ENCODE assay signal across 10 cellular contexts in the genomic region with DNA sequence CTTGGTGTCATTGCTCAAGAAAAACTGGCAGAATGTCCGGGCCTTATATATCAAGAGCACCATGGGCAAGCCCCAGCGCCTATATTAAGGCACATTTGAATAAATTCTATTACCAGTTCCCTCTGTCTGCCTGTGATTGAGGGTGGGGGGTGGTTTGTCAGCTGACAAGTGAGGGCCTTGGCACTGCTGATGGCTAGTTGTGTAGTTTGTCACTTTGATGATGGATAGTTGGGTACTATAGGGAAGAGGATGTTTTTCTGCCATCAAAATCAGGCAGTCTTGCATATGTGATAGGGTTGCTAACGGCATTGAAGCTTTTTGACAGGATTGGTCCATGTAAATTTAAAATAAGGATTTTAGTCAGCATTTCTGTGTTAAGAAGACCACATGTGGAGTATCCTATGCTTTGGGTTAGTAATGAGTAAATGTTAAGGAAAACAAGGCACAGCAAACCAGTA. TPM values are rescaled to one million over a fixed set of nuclear protein-coding genes. Genes with fewer than 3 reads are reported as not detected.
DNase-seq lines count a peak whose midpoint lies in the region; ATAC-seq and TF ChIP-seq lines count a peak whose summit lies in the region.
"Had no signal": no experiment of that assay in that cellular context is flagged by ENCODE, and none has a peak within 500 bp of the region (broad histone marks: within the 10 kb centered on the region; RNA-seq: fewer than 3 reads in every experiment).

No MANE protein-coding gene starts in this region.

- H3K4me1 Mint-ChIP-seq in HFFc6 (ENCODE audit: low read depth) (peaks cover 40% of the 10 kb centered on the region), CD14-positive monocyte (peaks cover 37% of the 10 kb centered on the region)
- peaks cover 43% of the 10 kb centered on the region for H3K4me1 Mint-ChIP-seq in activated naive CD8-positive, alpha-beta T cell treated with anti-CD3 and anti-CD28 coated beads, Interleukin-2, amount 50 U/mL, for 24 hours

- H3K36me3 Mint-ChIP-seq in HFFc6 (ENCODE audit: low read depth) (peaks cover 31% of the 10 kb centered on the region), CD14-positive monocyte (peaks cover 43 to 53% of the 10 kb centered on the region in 2 donors)
- H3K36me3 Mint-ChIP-seq in activated naive CD8-positive, alpha-beta T cell treated with anti-CD3 and anti-CD28 coated beads, Interleukin-2, amount 50 U/mL, for 24 hours (ENCODE audit: low read depth) = peaks cover 60% of the 10 kb centered on the region

- peaks cover 9% of the 10 kb centered on the region for H3K79me1 ChIP-seq in mesenchymal stem cell (replicated peaks; ENCODE audit: low read length, poor library complexity, severe bottlenecking)

- no peak overlapping the region for H4K91ac ChIP-seq in mesenchymal stem cell (ENCODE audit: low read length)

- no peaks in the 10 kb centered on the region for H3K9me3 ChIP-seq in mesenchymal stem cell (ENCODE audit: control insufficient read depth, low read length)
- H3K9me3 ChIP-seq: neutrophil had no signal

- no peak overlapping the region for H3K18ac ChIP-seq in mesenchymal stem cell (ENCODE audit: low read depth in 1 of 2, low read length in 2 of 2)

- peaks cover 19% of the 10 kb centered on the region for H3K4me1 ChIP-seq in mesenchymal stem cell (ENCODE audit: control insufficient read depth, insufficient read depth, low read depth, low read length)

- no peak for TF ChIP-seq CTCF in AG10803 (conservative IDR thresholded peaks at IDR 0.05; ENCODE audit: low read length)
- TF ChIP-seq CTCF in HFFc6 (IDR thresholded peaks at IDR 0.05) = no peak
- TF ChIP-seq CTCF in CD14-positive monocyte (IDR thresholded peaks at IDR 0.05) = no peak

- no peak overlapping the region for H4K8ac ChIP-seq in mesenchymal stem cell (ENCODE audit: low read length)

- H2BK5ac ChIP-seq in mesenchymal stem cell (ENCODE audit: low read depth, low read length, poor library complexity, severe bottlenecking) = no peak overlapping the region

- H2AK5ac ChIP-seq in mesenchymal stem cell (ENCODE audit: low read length, severe bottlenecking) = no peak overlapping the region

- no peak for ATAC-seq in activated naive CD8-positive, alpha-beta T cell treated with anti-CD3 and anti-CD28 coated beads, Interleukin-2, amount 50 U/mL, for 24 hours
- no peak for ATAC-seq in GM19328 (IDR thresholded peaks at IDR 0.05; ENCODE audit: unreplicated experiment)

- H3K4me3 ChIP-seq in AG10803 (ENCODE audit: low read length) = peak overlapping the region; percentile 23
- H3K4me3 ChIP-seq in mesenchymal stem cell (ENCODE audit: insufficient read depth in 1 of 2, low read depth in 1 of 2, low read length in 2 of 2) = peak overlapping the region in 1 of 2 experiments; percentile 79

- no peak overlapping the region for H3K23ac ChIP-seq in mesenchymal stem cell (ENCODE audit: low read length in 2 of 2)

- no peaks in the 10 kb centered on the region for H3K27me3 ChIP-seq in mesenchymal stem cell (ENCODE audit: control insufficient read depth in 1 of 2, insufficient read depth in 1 of 2, low read length in 2 of 2)
- H3K27me3 ChIP-seq: neutrophil had no signal

- peak overlapping the region; percentile 20 for H3K4me2 ChIP-seq in mesenchymal stem cell (ENCODE audit: low read length, poor library complexity, severe bottlenecking)

- intact Hi-C loops in CD14-positive monocyte (cut with micrococcal nuclease) = no loop called here

- H3K27ac Mint-ChIP-seq in HFFc6 (peak overlapping the region; percentile 97), CD14-positive monocyte (peak overlapping the region in 2 of 7 donors; percentile 79 to 80)
- peak overlapping the region; percentile 99 for H3K27ac Mint-ChIP-seq in activated naive CD8-positive, alpha-beta T cell treated with anti-CD3 and anti-CD28 coated beads, Interleukin-2, amount 50 U/mL, for 24 hours

- H3K27me3 Mint-ChIP-seq in HFFc6 (ENCODE audit: insufficient read depth) (peaks cover 28% of the 10 kb centered on the region), CD14-positive monocyte (ENCODE audit: low read depth in 3 of 3) (peaks cover 0 to 8% (median 5%) of the 10 kb centered on the region in 3 donors)
- H3K27me3 Mint-ChIP-seq in activated naive CD8-positive, alpha-beta T cell treated with anti-CD3 and anti-CD28 coated beads, Interleukin-2, amount 50 U/mL, for 24 hours = no peaks in the 10 kb centered on the region

- H3K27ac ChIP-seq in mesenchymal stem cell (ENCODE audit: low read length, poor library complexity, severe bottlenecking) = peak overlapping the region; percentile 64
- H3K27ac ChIP-seq: neutrophil had no signal

- no peak overlapping the region for H2BK15ac ChIP-seq in mesenchymal stem cell (ENCODE audit: low read depth, poor library complexity, severe bottlenecking)

- no peak overlapping the region for H3K14ac ChIP-seq in mesenchymal stem cell (ENCODE audit: low read length in 2 of 2)

- no peak overlapping the region for H2AFZ ChIP-seq in mesenchymal stem cell (ENCODE audit: low read depth, low read length)

- no peak for DNase-seq in AG10803 (ENCODE audit: low read depth)
- DNase-seq in HFFc6 = no peak
- no peak for DNase-seq in activated naive CD8-positive, alpha-beta T cell treated with anti-CD3 and anti-CD28 coated beads, Interleukin-2, amount 50 U/mL, for 24 hours
- no peak for DNase-seq in mesenchymal stem cell
- no peak for DNase-seq in CD14-positive monocyte (ENCODE audit: low spot score)
- no peak for DNase-seq in NCI-H2107 (lab: John Stamatoyannopoulos, UW)
- no peak for DNase-seq in DMS79 treated with DMSO at 0.1 percent for 48 hours (lab: John Stamatoyannopoulos, UW)
- DNase-seq: cerebellar nuclear complex had no signal

- peak overlapping the region; percentile 96 for H3K9ac ChIP-seq in mesenchymal stem cell (ENCODE audit: low read length)

- H3K4me3 Mint-ChIP-seq in HFFc6 (peak overlapping the region; percentile 98), CD14-positive monocyte (peak overlapping the region in 1 of 2 donors; percentile 37)
- H3K4me3 Mint-ChIP-seq in activated naive CD8-positive, alpha-beta T cell treated with anti-CD3 and anti-CD28 coated beads, Interleukin-2, amount 50 U/mL, for 24 hours = peak overlapping the region; percentile 99

- no peak overlapping the region for H2BK120ac ChIP-seq in mesenchymal stem cell (ENCODE audit: low read depth, low read length)

- H3K9me3 Mint-ChIP-seq in HFFc6 = peaks cover 7% of the 10 kb centered on the region
- H3K9me3 Mint-ChIP-seq in activated naive CD8-positive, alpha-beta T cell treated with anti-CD3 and anti-CD28 coated beads, Interleukin-2, amount 50 U/mL, for 24 hours = no peaks in the 10 kb centered on the region
- peaks cover 0 to 7% (median 0%) of the 10 kb centered on the region in 7 donors for H3K9me3 Mint-ChIP-seq in CD14-positive monocyte

- H3K36me3 ChIP-seq in mesenchymal stem cell (ENCODE audit: control insufficient read depth in 1 of 2, insufficient read depth in 2 of 2, low read depth in 1 of 2, low read length in 2 of 2) = peaks cover 57 to 64% of the 10 kb centered on the region in 2 experiments
- H3K36me3 ChIP-seq: neutrophil had no signal

- H2BK12ac ChIP-seq in mesenchymal stem cell (ENCODE audit: low read length in 2 of 2) = no peak overlapping the region

- 59% methylated on average over 1 of the region's 3 CpGs for WGBS in mesenchymal stem cell

- no peak overlapping the region for H3K4ac ChIP-seq in mesenchymal stem cell (ENCODE audit: low read depth in 1 of 2, low read length in 2 of 2)

RNA-seq across cellular contexts. Expression of a gene that starts 2.5 kb away (rescaled TPM):
- 1,000 to 10,000 TPM; 1,220 to 1,355 (median 1,285) TPM for total RNA-seq in HFFc6 (2021; fragmentation: NEBNext Ultra II Directional; extraction: Animal tissue kit (Norgen Biotek cat#: 25700))
- polyA plus RNA-seq in mesenchymal stem cell (2013, experiment 1 of 2) = 1,727 TPM
- polyA plus RNA-seq in mesenchymal stem cell (2013, experiment 2 of 2) = 1,711 TPM
- polyA plus RNA-seq in CD14-positive monocyte = 100 to 1,000 TPM; 345 to 421 TPM

RNA-seq across cellular contexts. Expression of a gene that starts 18.6 kb away (rescaled TPM):
- 10 to 100 TPM in 1 of 6 experiments, 1 to 10 TPM in 5; 7.2 to 10.7 (median 9.2) TPM for total RNA-seq in HFFc6 (2021; fragmentation: NEBNext Ultra II Directional; extraction: Animal tissue kit (Norgen Biotek cat#: 25700))
- 2.3 TPM for polyA plus RNA-seq in mesenchymal stem cell (2013, experiment 1 of 2)
- polyA plus RNA-seq in mesenchymal stem cell (2013, experiment 2 of 2) = 2.3 TPM
- 1 to 10 TPM; 1.8 to 3.0 TPM for polyA plus RNA-seq in CD14-positive monocyte

RNA-seq across cellular contexts. Expression of a gene that starts 26.2 kb away (rescaled TPM):
- total RNA-seq in HFFc6 (2021; fragmentation: NEBNext Ultra II Directional; extraction: Animal tissue kit (Norgen Biotek cat#: 25700)) = 10 to 100 TPM; 34.2 to 39.5 (median 36.5) TPM
- 41.3 TPM for polyA plus RNA-seq in mesenchymal stem cell (2013, experiment 1 of 2)
- polyA plus RNA-seq in mesenchymal stem cell (2013, experiment 2 of 2) = 39.0 TPM
- not detected for polyA plus RNA-seq in CD14-positive monocyte

RNA-seq across cellular contexts. Expression of a gene that starts 42.0 kb away (rescaled TPM):
- not detected for total RNA-seq in HFFc6 (2021; fragmentation: NEBNext Ultra II Directional; extraction: Animal tissue kit (Norgen Biotek cat#: 25700))
- not detected for polyA plus RNA-seq in mesenchymal stem cell (2013, experiment 1 of 2)
- polyA plus RNA-seq in mesenchymal stem cell (2013, experiment 2 of 2) = not detected
- polyA plus RNA-seq in CD14-positive monocyte = not detected
